In the genomic region with DNA sequence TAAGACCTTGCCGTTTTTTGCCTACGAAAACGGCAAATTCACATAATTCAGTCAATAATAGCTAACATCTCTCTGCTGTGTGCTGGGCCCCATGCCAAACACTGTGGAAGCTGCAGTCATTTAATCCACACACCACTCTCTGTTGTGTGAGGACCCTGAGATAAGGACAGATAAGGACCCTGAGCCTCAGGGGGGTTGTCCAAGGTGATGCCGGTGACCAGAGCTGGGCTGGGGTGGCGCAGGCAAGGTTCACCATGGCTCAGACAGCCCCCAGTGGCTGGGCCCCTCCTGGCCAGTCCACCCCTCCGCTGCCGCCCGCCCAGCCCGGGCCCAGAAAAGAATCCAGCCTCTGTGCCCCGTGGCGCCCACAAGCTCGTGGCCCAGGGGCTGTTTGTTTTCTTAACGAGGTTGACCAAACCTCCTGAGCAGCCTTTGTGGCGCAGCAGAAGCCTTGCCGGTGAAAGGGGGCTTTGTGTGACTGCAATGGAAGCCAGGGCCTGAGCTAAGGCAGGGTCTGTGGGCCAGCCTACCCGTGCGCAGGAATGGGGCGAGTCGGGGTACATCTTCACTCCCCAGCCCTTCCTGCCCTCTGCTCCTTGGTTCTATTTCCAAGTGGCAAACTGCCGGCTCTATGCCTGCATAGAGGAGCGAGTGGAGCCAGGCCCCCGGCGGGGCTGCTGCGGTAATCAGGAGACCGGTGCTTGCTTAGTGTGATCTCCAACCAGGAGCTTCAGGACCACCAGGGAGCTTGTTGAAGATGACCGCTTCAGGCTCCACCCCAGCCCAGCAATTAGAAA, we compare ENCODE assay signal across 1 cellular context.
TF ChIP-seq lines count a peak whose summit lies in the region.

No MANE protein-coding gene starts in this region.

TF ChIP-seq in K562, 482 proteins besides CTCF, POLR2A, EP300 and RAD21 (continued from another document and continues in another):
- TF ChIP-seq, protein P1, sequence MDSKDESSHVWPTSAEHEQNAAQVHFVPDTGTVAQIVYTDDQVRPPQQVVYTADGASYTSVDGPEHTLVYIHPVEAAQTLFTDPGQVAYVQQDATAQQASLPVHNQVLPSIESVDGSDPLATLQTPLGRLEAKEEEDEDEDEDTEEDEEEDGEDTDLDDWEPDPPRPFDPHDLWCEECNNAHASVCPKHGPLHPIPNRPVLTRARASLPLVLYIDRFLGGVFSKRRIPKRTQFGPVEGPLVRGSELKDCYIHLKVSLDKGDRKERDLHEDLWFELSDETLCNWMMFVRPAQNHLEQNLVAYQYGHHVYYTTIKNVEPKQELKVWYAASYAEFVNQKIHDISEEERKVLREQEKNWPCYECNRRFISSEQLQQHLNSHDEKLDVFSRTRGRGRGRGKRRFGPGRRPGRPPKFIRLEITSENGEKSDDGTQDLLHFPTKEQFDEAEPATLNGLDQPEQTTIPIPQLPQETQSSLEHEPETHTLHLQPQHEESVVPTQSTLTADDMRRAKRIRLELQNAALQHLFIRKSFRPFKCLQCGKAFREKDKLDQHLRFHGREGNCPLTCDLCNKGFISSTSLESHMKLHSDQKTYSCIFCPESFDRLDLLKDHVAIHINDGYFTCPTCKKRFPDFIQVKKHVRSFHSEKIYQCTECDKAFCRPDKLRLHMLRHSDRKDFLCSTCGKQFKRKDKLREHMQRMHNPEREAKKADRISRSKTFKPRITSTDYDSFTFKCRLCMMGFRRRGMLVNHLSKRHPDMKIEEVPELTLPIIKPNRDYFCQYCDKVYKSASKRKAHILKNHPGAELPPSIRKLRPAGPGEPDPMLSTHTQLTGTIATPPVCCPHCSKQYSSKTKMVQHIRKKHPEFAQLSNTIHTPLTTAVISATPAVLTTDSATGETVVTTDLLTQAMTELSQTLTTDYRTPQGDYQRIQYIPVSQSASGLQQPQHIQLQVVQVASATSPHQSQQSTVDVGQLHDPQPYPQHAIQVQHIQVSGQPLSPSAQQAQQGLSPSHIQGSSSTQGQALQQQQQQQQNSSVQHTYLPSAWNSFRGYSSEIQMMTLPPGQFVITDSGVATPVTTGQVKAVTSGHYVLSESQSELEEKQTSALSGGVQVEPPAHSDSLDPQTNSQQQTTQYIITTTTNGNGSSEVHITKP (IDR thresholded peaks at IDR 0.05; ENCODE audit: partially characterized antibody), result no peak
- no peak for TF ChIP-seq MAFF (IDR thresholded peaks at IDR 0.05; ENCODE audit: low read length)
- no peak for TF ChIP-seq CBX3 (IDR thresholded peaks at IDR 0.05; ENCODE audit: borderline replicate concordance in 1 of 2, low read length in 2 of 2)
- no peak for TF ChIP-seq HNRNPH1 (optimal IDR thresholded peaks at IDR 0.05; ENCODE audit: low read depth, low read length)
- TF ChIP-seq KDM1A (IDR thresholded peaks at IDR 0.05), result no peak
- TF ChIP-seq RBFOX2 (IDR thresholded peaks at IDR 0.05; ENCODE audit: low read depth, low read length), result peak; percentile 49
- TF ChIP-seq MLLT1 (IDR thresholded peaks at IDR 0.05), result no peak
- no peak for TF ChIP-seq PHF21A (IDR thresholded peaks at IDR 0.05; ENCODE audit: borderline replicate concordance, low read depth)
- no peak for TF ChIP-seq SP2 (IDR thresholded peaks at IDR 0.05; ENCODE audit: extremely low read depth, low read depth, low read length, poor library complexity, severe bottlenecking)
- 0 out of 2 replicates have a peak, but pooled peaks have one; percentile 45 for TF ChIP-seq HDAC2 (IDR thresholded peaks at IDR 0.05)
- no peak for TF ChIP-seq TARDBP (IDR thresholded peaks at IDR 0.05)
- no peak for TF ChIP-seq ZNF79 (CRISPR knock-in tag; IDR thresholded peaks at IDR 0.05; ENCODE audit: low read depth)
- TF ChIP-seq MECOM (CRISPR knock-in tag; IDR thresholded peaks at IDR 0.05), result no peak
- TF ChIP-seq, protein P2, sequence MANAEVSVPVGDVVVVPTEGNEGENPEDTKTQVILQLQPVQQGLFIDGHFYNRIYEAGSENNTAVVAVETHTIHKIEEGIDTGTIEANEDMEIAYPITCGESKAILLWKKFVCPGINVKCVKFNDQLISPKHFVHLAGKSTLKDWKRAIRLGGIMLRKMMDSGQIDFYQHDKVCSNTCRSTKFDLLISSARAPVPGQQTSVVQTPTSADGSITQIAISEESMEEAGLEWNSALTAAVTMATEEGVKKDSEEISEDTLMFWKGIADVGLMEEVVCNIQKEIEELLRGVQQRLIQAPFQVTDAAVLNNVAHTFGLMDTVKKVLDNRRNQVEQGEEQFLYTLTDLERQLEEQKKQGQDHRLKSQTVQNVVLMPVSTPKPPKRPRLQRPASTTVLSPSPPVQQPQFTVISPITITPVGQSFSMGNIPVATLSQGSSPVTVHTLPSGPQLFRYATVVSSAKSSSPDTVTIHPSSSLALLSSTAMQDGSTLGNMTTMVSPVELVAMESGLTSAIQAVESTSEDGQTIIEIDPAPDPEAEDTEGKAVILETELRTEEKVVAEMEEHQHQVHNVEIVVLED (CRISPR knock-in tag; IDR thresholded peaks at IDR 0.05), result no peak
- TF ChIP-seq ZNF124 (CRISPR knock-in tag; IDR thresholded peaks at IDR 0.05), result no peak
- TF ChIP-seq SFPQ (IDR thresholded peaks at IDR 0.05; ENCODE audit: low read depth, low read length), result no peak
- TF ChIP-seq CTBP1 (IDR thresholded peaks at IDR 0.05; ENCODE audit: borderline replicate concordance), result no peak; the same call in 1 of the 2 replicates
- TF ChIP-seq ZNF165 (CRISPR knock-in tag; IDR thresholded peaks at IDR 0.05; ENCODE audit: borderline replicate concordance), result no peak
- TF ChIP-seq ZNF232 (CRISPR knock-in tag; IDR thresholded peaks at IDR 0.05), result no peak
- no peak for TF ChIP-seq STAG1 (CRISPR knock-in tag; IDR thresholded peaks at IDR 0.05; ENCODE audit: borderline replicate concordance)
- no peak for TF ChIP-seq TCF15 (CRISPR knock-in tag; IDR thresholded peaks at IDR 0.05)
- TF ChIP-seq ETV6 (IDR thresholded peaks at IDR 0.05; ENCODE audit: borderline replicate concordance in 1 of 2, low read depth in 2 of 2, low read length in 1 of 2), result no peak
- TF ChIP-seq ETV6 (CRISPR knock-in tag; IDR thresholded peaks at IDR 0.05; ENCODE audit: borderline replicate concordance), result no peak
- no peak for TF ChIP-seq GABPA (tag; conservative IDR thresholded peaks at IDR 0.05; ENCODE audit: low read depth)
- no peak for TF ChIP-seq DLX4 (CRISPR knock-in tag; IDR thresholded peaks at IDR 0.05)
- TF ChIP-seq, protein P3, sequence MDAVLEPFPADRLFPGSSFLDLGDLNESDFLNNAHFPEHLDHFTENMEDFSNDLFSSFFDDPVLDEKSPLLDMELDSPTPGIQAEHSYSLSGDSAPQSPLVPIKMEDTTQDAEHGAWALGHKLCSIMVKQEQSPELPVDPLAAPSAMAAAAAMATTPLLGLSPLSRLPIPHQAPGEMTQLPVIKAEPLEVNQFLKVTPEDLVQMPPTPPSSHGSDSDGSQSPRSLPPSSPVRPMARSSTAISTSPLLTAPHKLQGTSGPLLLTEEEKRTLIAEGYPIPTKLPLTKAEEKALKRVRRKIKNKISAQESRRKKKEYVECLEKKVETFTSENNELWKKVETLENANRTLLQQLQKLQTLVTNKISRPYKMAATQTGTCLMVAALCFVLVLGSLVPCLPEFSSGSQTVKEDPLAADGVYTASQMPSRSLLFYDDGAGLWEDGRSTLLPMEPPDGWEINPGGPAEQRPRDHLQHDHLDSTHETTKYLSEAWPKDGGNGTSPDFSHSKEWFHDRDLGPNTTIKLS (IDR thresholded peaks at IDR 0.05; ENCODE audit: borderline replicate concordance, low read depth), result no peak
- TF ChIP-seq HOXB6 (CRISPR knock-in tag; IDR thresholded peaks at IDR 0.05; ENCODE audit: borderline replicate concordance), result no peak
- TF ChIP-seq FOXJ3 (CRISPR knock-in tag; IDR thresholded peaks at IDR 0.05), result no peak
- no peak for TF ChIP-seq ZNF75A (CRISPR knock-in tag; IDR thresholded peaks at IDR 0.05)
- TF ChIP-seq ZKSCAN3 (CRISPR knock-in tag; IDR thresholded peaks at IDR 0.05), result no peak
- no peak for TF ChIP-seq AFF4 (CRISPR knock-in tag; IDR thresholded peaks at IDR 0.05)
- TF ChIP-seq PATZ1 (CRISPR knock-in tag; IDR thresholded peaks at IDR 0.05; ENCODE audit: borderline replicate concordance), result no peak
- TF ChIP-seq, protein P4, sequence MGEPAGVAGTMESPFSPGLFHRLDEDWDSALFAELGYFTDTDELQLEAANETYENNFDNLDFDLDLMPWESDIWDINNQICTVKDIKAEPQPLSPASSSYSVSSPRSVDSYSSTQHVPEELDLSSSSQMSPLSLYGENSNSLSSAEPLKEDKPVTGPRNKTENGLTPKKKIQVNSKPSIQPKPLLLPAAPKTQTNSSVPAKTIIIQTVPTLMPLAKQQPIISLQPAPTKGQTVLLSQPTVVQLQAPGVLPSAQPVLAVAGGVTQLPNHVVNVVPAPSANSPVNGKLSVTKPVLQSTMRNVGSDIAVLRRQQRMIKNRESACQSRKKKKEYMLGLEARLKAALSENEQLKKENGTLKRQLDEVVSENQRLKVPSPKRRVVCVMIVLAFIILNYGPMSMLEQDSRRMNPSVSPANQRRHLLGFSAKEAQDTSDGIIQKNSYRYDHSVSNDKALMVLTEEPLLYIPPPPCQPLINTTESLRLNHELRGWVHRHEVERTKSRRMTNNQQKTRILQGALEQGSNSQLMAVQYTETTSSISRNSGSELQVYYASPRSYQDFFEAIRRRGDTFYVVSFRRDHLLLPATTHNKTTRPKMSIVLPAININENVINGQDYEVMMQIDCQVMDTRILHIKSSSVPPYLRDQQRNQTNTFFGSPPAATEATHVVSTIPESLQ (CRISPR knock-in tag; IDR thresholded peaks at IDR 0.05), result no peak
- no peak for TF ChIP-seq KLF6 (CRISPR knock-in tag; IDR thresholded peaks at IDR 0.05; ENCODE audit: borderline replicate concordance)
- TF ChIP-seq MTA2 (IDR thresholded peaks at IDR 0.05; ENCODE audit: low read depth), result 0 out of 2 replicates have a peak, but pooled peaks have one; percentile 38
